In genomic region chr17:64787921-64788271, GRCh38 we compare ENCODE assay signal across 15 cellular contexts.
A peak's percentile ranks its signal among the peaks of the same experiment; 100 is the strongest.
DNase-seq lines count a peak whose midpoint lies in the region; ATAC-seq and TF ChIP-seq lines count a peak whose summit lies in the region.
"Had no signal": no experiment of that assay in that cellular context is flagged by ENCODE, and none has a peak within 500 bp of the region (broad histone marks: within the 10 kb centered on the region; RNA-seq: fewer than 3 reads in every experiment).

No MANE protein-coding gene starts in this region.

- H3K9me3 ChIP-seq in BLaER1, result no peaks in the 10 kb centered on the region
- no peaks in the 10 kb centered on the region for H3K9me3 ChIP-seq in esophagus (ENCODE audit: control insufficient read depth in 2 of 2, insufficient read depth in 1 of 2, low read depth in 1 of 2, low read length in 1 of 2)
- no peaks in the 10 kb centered on the region for H3K9me3 ChIP-seq in trophoblast cell (ENCODE audit: insufficient read depth, low read depth, low read length)
- H3K9me3 ChIP-seq in H9 (ENCODE audit: control insufficient read depth, low read depth, low read length), result no peaks in the 10 kb centered on the region
- H3K9me3 ChIP-seq in upper lobe of left lung, result no peaks in the 10 kb centered on the region

- H3K36me3 Mint-ChIP-seq in H9 (ENCODE audit: insufficient read depth in 1 of 3, low read depth in 3 of 3), result peaks cover 0 to 10% (median 5%) of the 10 kb centered on the region in 3 experiments; a peak in 4 of 7 replicates

- H3K36me3 ChIP-seq in BLaER1, result peaks cover 44% of the 10 kb centered on the region
- H3K36me3 ChIP-seq in H7 (replicated peaks; ENCODE audit: control insufficient read depth, insufficient read depth, low read length), result no peaks in the 10 kb centered on the region
- H3K36me3 ChIP-seq in esophagus (ENCODE audit: control insufficient read depth in 2 of 2, insufficient read depth in 2 of 2, low read length in 1 of 2), result peaks cover 9 to 21% of the 10 kb centered on the region in 2 donors
- H3K36me3 ChIP-seq in trophoblast cell (ENCODE audit: control insufficient read depth in 1 of 2, insufficient read depth in 2 of 2, low read length in 2 of 2), result peaks cover 23% of the 10 kb centered on the region in 2 experiments
- peaks cover 0 to 65% (median 50%) of the 10 kb centered on the region in 4 donors for H3K36me3 ChIP-seq in upper lobe of left lung

- no peak overlapping the region; a peak in 1 of 7 replicates for H3K27ac Mint-ChIP-seq in H9

- H2BK5ac ChIP-seq in trophoblast cell (ENCODE audit: low read depth, low read length, poor library complexity) (no peak overlapping the region), H9 (ENCODE audit: insufficient read length, low read length) (no peak overlapping the region)

- H3K4me1 Mint-ChIP-seq in H9, result peaks cover 3 to 4% of the 10 kb centered on the region in 2 experiments

- H2BK20ac ChIP-seq in H9 (ENCODE audit: low read depth, low read length, poor library complexity, severe bottlenecking), result no peak overlapping the region

- H3K23me2 ChIP-seq in H9 (ENCODE audit: insufficient read length, low read depth, low read length, poor library complexity, severe bottlenecking), result no peaks in the 10 kb centered on the region

- H3K27me3 Mint-ChIP-seq in H9 (ENCODE audit: low read depth), result peaks cover 3% of the 10 kb centered on the region; the same call in 1 of the 2 replicates
- H3K27me3 Mint-ChIP-seq: CD4-positive, CD25-positive, alpha-beta regulatory T cell had no signal

- H3K4me3 ChIP-seq in BLaER1, result no peak overlapping the region
- H3K4me3 ChIP-seq in H7 (ENCODE audit: insufficient read depth, low read depth, low read length), result no peak overlapping the region
- H3K4me3 ChIP-seq in esophagus (ENCODE audit: low read depth in 1 of 2, low read length in 2 of 2), result no peak overlapping the region
- no peak overlapping the region for H3K4me3 ChIP-seq in trophoblast cell (ENCODE audit: low read depth, low read length)
- H3K4me3 ChIP-seq in upper lobe of left lung, result no peak overlapping the region
- H3K4me3 ChIP-seq: PC-9 had no signal

- H2BK12ac ChIP-seq in trophoblast cell (ENCODE audit: low read length) (no peak overlapping the region), H9 (ENCODE audit: insufficient read length, low read depth, low read length) (no peak overlapping the region)

- no peak overlapping the region for H4K12ac ChIP-seq in trophoblast cell (ENCODE audit: low read depth, low read length)

- H3K9ac ChIP-seq in BLaER1 (no peak overlapping the region), trophoblast cell (ENCODE audit: low read length) (no peak overlapping the region), H9 (ENCODE audit: extremely low read depth, insufficient read length, low read length) (no peak overlapping the region)

- H4K20me1 ChIP-seq in BLaER1 (no peaks in the 10 kb centered on the region), H9 (ENCODE audit: control insufficient read depth, insufficient read depth, insufficient read length) (peaks cover 3% of the 10 kb centered on the region)

- H3K79me1 ChIP-seq in trophoblast cell (ENCODE audit: low read length) (no peaks in the 10 kb centered on the region), H9 (ENCODE audit: insufficient read depth, low read depth, low read length, poor library complexity, severe bottlenecking) (no peaks in the 10 kb centered on the region)

- H3K14ac ChIP-seq in trophoblast cell (ENCODE audit: low read length), result no peak overlapping the region
- no peak overlapping the region for H3K14ac ChIP-seq in H9 (ENCODE audit: insufficient read depth, low read length)

- H4K8ac ChIP-seq in trophoblast cell (ENCODE audit: low read depth, low read length) (no peak overlapping the region), H9 (replicated peaks; ENCODE audit: insufficient read length, low read depth, low read length) (no peak overlapping the region)

- no peak overlapping the region for H2BK15ac ChIP-seq in H9 (ENCODE audit: low read depth, low read length)

- TF ChIP-seq EP300 in upper lobe of left lung (IDR thresholded peaks at IDR 0.05), result no peak

- no peak overlapping the region for H3K56ac ChIP-seq in H9 (ENCODE audit: insufficient read length, low read depth, low read length)

- H3K4me1 ChIP-seq in BLaER1, result peaks cover 60% of the 10 kb centered on the region
- peaks cover 0 to 10% of the 10 kb centered on the region in 2 donors for H3K4me1 ChIP-seq in esophagus (ENCODE audit: control insufficient read depth in 2 of 2, insufficient read depth in 2 of 2, low read length in 1 of 2)
- H3K4me1 ChIP-seq in trophoblast cell (ENCODE audit: control insufficient read depth in 1 of 2, insufficient read depth in 2 of 2, low read length in 2 of 2), result peaks cover 0 to 3% of the 10 kb centered on the region in 2 experiments
- no peaks in the 10 kb centered on the region for H3K4me1 ChIP-seq in H9 (ENCODE audit: insufficient read depth, low read length)
- peaks cover 12 to 18% (median 13%) of the 10 kb centered on the region in 4 donors for H3K4me1 ChIP-seq in upper lobe of left lung

- ATAC-seq in upper lobe of left lung (ENCODE audit: low FRiP score in 2 of 2) (no peak), GM18498 (IDR thresholded peaks at IDR 0.05; ENCODE audit: unreplicated experiment) (no peak), GM18909 (IDR thresholded peaks at IDR 0.05; ENCODE audit: poor library complexity, unreplicated experiment) (no peak)

- H3T11ph ChIP-seq in H9 (ENCODE audit: low read length), result no peak overlapping the region

- H3K27ac ChIP-seq in BLaER1 (no peak overlapping the region), esophagus (ENCODE audit: low read depth in 2 of 2, low read length in 1 of 2) (peak overlapping the region; percentile 37 to 88), trophoblast cell (ENCODE audit: low read depth, low read length) (no peak overlapping the region), H9 (ENCODE audit: insufficient read length, low read depth, low read length) (no peak overlapping the region), upper lobe of left lung (no peak overlapping the region)
- H3K27ac ChIP-seq: PC-9 had no signal

- no peak overlapping the region for H4K91ac ChIP-seq in trophoblast cell (ENCODE audit: low read depth, low read length)
- H4K91ac ChIP-seq in H9 (ENCODE audit: insufficient read length, low read depth, low read length), result no peak overlapping the region

- no peak for TF ChIP-seq POLR2A in upper lobe of left lung (IDR thresholded peaks at IDR 0.05)

- TF ChIP-seq CTCF in H9 (conservative IDR thresholded peaks at IDR 0.05) (no peak), upper lobe of left lung (IDR thresholded peaks at IDR 0.05) (no peak)

- WGBS in esophagus, 2 donors, result 83 to 85% methylated on average over 8 of the region's 8 CpGs
- WGBS in trophoblast cell (ENCODE audit: extremely low coverage, insufficient coverage, insufficient read length), result no CpG with 5 or more reads among the region's 8 CpGs
- WGBS in H9 (ENCODE audit: extremely low coverage, insufficient read length, low lambda C conversion rate), result no CpG with 5 or more reads among the region's 8 CpGs
- 78 to 89% methylated on average over 3 to 8 of the region's 8 CpGs for WGBS in upper lobe of left lung, 2 donors

- H2AFZ ChIP-seq in trophoblast cell (ENCODE audit: insufficient read depth, low read length, poor library complexity) (no peak overlapping the region), H9 (ENCODE audit: low read length) (no peak overlapping the region)
- H2AFZ ChIP-seq: PC-9 had no signal

- no peak overlapping the region for H4K5ac ChIP-seq in H9 (ENCODE audit: insufficient read length, low read depth, low read length)

- no peak overlapping the region for H3K18ac ChIP-seq in trophoblast cell (ENCODE audit: low read length)
- no peak overlapping the region for H3K18ac ChIP-seq in H9 (ENCODE audit: insufficient read length, low read depth, low read length)

- H3K27me3 ChIP-seq in BLaER1, result no peaks in the 10 kb centered on the region
- H3K27me3 ChIP-seq in H7 (ENCODE audit: control insufficient read depth, insufficient read depth, low read length), result no peaks in the 10 kb centered on the region; the same call in 1 of the 2 replicates
- no peaks in the 10 kb centered on the region for H3K27me3 ChIP-seq in esophagus (ENCODE audit: control insufficient read depth in 1 of 2, insufficient read depth in 2 of 2, low read length in 2 of 2)
- H3K27me3 ChIP-seq in trophoblast cell (ENCODE audit: insufficient read depth, low read length), result no peaks in the 10 kb centered on the region
- no peaks in the 10 kb centered on the region for H3K27me3 ChIP-seq in H9 (ENCODE audit: insufficient read depth, low read length)
- no peaks in the 10 kb centered on the region for H3K27me3 ChIP-seq in upper lobe of left lung

- H3K4me2 ChIP-seq in BLaER1, result peak overlapping the region; percentile 32
- H3K4me2 ChIP-seq in trophoblast cell (ENCODE audit: low read length), result no peak overlapping the region
- H3K4me2 ChIP-seq in H9 (ENCODE audit: insufficient read depth, insufficient read length, low read length), result no peak overlapping the region
- H3K4me2 ChIP-seq: PC-9 had no signal

- H3K9me3 Mint-ChIP-seq in H9, result no peaks in the 10 kb centered on the region
- H3K9me3 Mint-ChIP-seq: CD4-positive, CD25-positive, alpha-beta regulatory T cell had no signal

- H2AK5ac ChIP-seq in trophoblast cell (ENCODE audit: low read length) (peak overlapping the region; percentile 19), H9 (ENCODE audit: insufficient read length, low read length) (no peak overlapping the region)

- H2BK120ac ChIP-seq in trophoblast cell (ENCODE audit: insufficient read depth, low read length, poor library complexity), result no peak overlapping the region
- H2BK120ac ChIP-seq in H9 (ENCODE audit: low read depth, low read length, poor library complexity, severe bottlenecking), result no peak overlapping the region

- no peak overlapping the region for H3K4me3 Mint-ChIP-seq in H9
- H3K4me3 Mint-ChIP-seq: CD4-positive, CD25-positive, alpha-beta regulatory T cell had no signal

- no peaks in the 10 kb centered on the region for H3K79me2 ChIP-seq in trophoblast cell (ENCODE audit: control insufficient read depth, insufficient read depth, low read length, poor library complexity)
- no peaks in the 10 kb centered on the region for H3K79me2 ChIP-seq in H9 (ENCODE audit: insufficient read depth, low read length)

- peak; percentile 19 for DNase-seq in H7
- no peak for DNase-seq in trophoblast cell
- DNase-seq in H9, result no peak
- DNase-seq in upper lobe of left lung, result no peak
- DNase-seq: Calu3; CD4-positive, CD25-positive, alpha-beta regulatory T cell; KG1; NCI-H1092; NCI-H1694; SHP77 had no signal

- H3K4ac ChIP-seq in trophoblast cell (ENCODE audit: low read depth, low read length), result no peak overlapping the region
- H3K4ac ChIP-seq in H9 (ENCODE audit: low read depth, low read length), result no peak overlapping the region

- H3K23ac ChIP-seq in trophoblast cell (ENCODE audit: low read length) (no peak overlapping the region), H9 (ENCODE audit: insufficient read length, low read depth, low read length) (no peak overlapping the region)

Comparison
In these comparisons a context has a peak if more than half of its experiments do, and no peak if none do; other contexts are left out.
1. H3K27ac ChIP-seq: peak in esophagus (2 of 2); none in BLaER1 (single experiment), trophoblast cell (single experiment), H9 (single experiment) and upper lobe of left lung (0 of 4).